Comparison of ENCODE assay signal across 11 cellular contexts in genomic region chr4:4694296-4694772, GRCh38.
DNase-seq lines count a peak whose midpoint lies in the region; ATAC-seq, FAIRE-seq and TF ChIP-seq lines count a peak whose summit lies in the region.
"Had no signal": no experiment of that assay in that cellular context is flagged by ENCODE, and none has a peak within 500 bp of the region (broad histone marks: within the 10 kb centered on the region; RNA-seq: fewer than 3 reads in every experiment).

No MANE protein-coding gene starts in this region.

- H3K56ac ChIP-seq in H1 (replicated peaks; ENCODE audit: insufficient read length, low read depth, low read length), result no peak overlapping the region

- H2AK5ac ChIP-seq in H1 (ENCODE audit: low read depth, low read length), result no peak overlapping the region

- TF ChIP-seq EP300 in H1 (IDR thresholded peaks at IDR 0.05; ENCODE audit: borderline replicate concordance in 1 of 2, low read depth in 2 of 2, low read length in 2 of 2), result no peak

- H3K23me2 ChIP-seq in H1 (ENCODE audit: low read depth, low read length), result peaks cover 3% of the 10 kb centered on the region; the same call in 1 of the 2 replicates

- WGBS in H1 (ENCODE audit: extremely low coverage in 1 of 2, insufficient coverage in 1 of 2, insufficient read length in 1 of 2, insufficient replicate concordance in 2 of 2, low coverage in 1 of 2, low lambda C conversion rate in 2 of 2, missing lambda C conversion rate in 1 of 2), 2 experiments, result 57% methylated on average over 5 of the region's 5 CpGs; no CpG with 5 or more reads in 1 of the 2 experiments

- intact Hi-C loops in activated CD4-positive, alpha-beta memory T cell treated with anti-CD3 and anti-CD28 coated beads for 36 hours (cut with micrococcal nuclease), result no loop called here

- peaks cover 0 to 3% (median 2%) of the 10 kb centered on the region in 4 experiments; a peak in 1 of 7 replicates for H3K27me3 ChIP-seq in H1 (replicated peaks in 1 of 4; ENCODE audit: control insufficient read depth in 3 of 4, extremely low read depth in 1 of 4, insufficient read depth in 3 of 4, low read length in 3 of 4)

- no peaks in the 10 kb centered on the region for H3K79me2 ChIP-seq in H1 (ENCODE audit: control insufficient read depth in 1 of 2, insufficient read depth in 2 of 2, low read length in 2 of 2)

- no peak overlapping the region for H4K5ac ChIP-seq in H1 (ENCODE audit: insufficient read length, low read depth, low read length)

- H4K20me1 ChIP-seq in H1 (replicated peaks in 1 of 2; ENCODE audit: control insufficient read depth in 1 of 2, insufficient read depth in 2 of 2, low read length in 2 of 2), result peaks cover 0 to 2% of the 10 kb centered on the region in 2 experiments

- H3K27me3 Mint-ChIP-seq in neural crest cell (ENCODE audit: low read depth), result no peaks in the 10 kb centered on the region
- no peaks in the 10 kb centered on the region for H3K27me3 Mint-ChIP-seq in activated CD4-positive, alpha-beta memory T cell treated with anti-CD3 and anti-CD28 coated beads for 36 hours
- H3K27me3 Mint-ChIP-seq in activated CD8-positive, alpha-beta memory T cell treated with anti-CD3 and anti-CD28 coated beads, Interleukin-2, amount 10 ng/mL, durations not matched to agents 7 days and 5 days, result peaks cover 2% of the 10 kb centered on the region
- H3K27me3 Mint-ChIP-seq: T-cell had no signal

- H4K8ac ChIP-seq in H1 (ENCODE audit: extremely low read depth, insufficient read depth, low read length), result no peak overlapping the region; the same call in 1 of the 2 replicates

- H3K79me1 ChIP-seq in H1 (ENCODE audit: low read depth, low read length), result no peaks in the 10 kb centered on the region

- no peak overlapping the region; the same call in 1 of the 2 replicates for H2BK20ac ChIP-seq in H1 (ENCODE audit: low read length)

- POLR2A ChIA-PET in H1 (lab: Charles Lee; ENCODE audit: partially characterized antibody), result interaction anchor here (1.2 kb wide), 1 partner anchor 19 kb away, joined by 3 read pairs; no protein-coding TSS in a partner anchor
- POLR2A ChIA-PET in activated CD4-positive, alpha-beta memory T cell treated with anti-CD3 and anti-CD28 coated beads for 36 hours (lab: Charles Lee), result no interaction called here

- H3K23ac ChIP-seq in H1 (ENCODE audit: insufficient read length), result no peak overlapping the region

- peak overlapping the region in 1 of 2 experiments; percentile 8; a peak in 1 of 4 replicates for H3K4me2 ChIP-seq in H1 (ENCODE audit: insufficient read depth in 1 of 2, low read depth in 2 of 2, low read length in 2 of 2)

- no peak overlapping the region for H3K4ac ChIP-seq in H1 (replicated peaks; ENCODE audit: insufficient read length, low read depth, low read length)

- no peaks in the 10 kb centered on the region for H3K9me3 Mint-ChIP-seq in neural crest cell
- H3K9me3 Mint-ChIP-seq in activated CD4-positive, alpha-beta memory T cell treated with anti-CD3 and anti-CD28 coated beads for 36 hours, result peaks cover 9% of the 10 kb centered on the region
- H3K9me3 Mint-ChIP-seq in activated CD8-positive, alpha-beta memory T cell treated with anti-CD3 and anti-CD28 coated beads, Interleukin-2, amount 10 ng/mL, durations not matched to agents 7 days and 5 days (ENCODE audit: low read depth), result no peaks in the 10 kb centered on the region

- H3K9ac ChIP-seq in H1 (replicated peaks in 1 of 4; ENCODE audit: extremely low read depth in 1 of 4, low read depth in 3 of 4, low read length in 3 of 4), result no peak overlapping the region

- no peak overlapping the region for H3K14ac ChIP-seq in H1 (ENCODE audit: insufficient read length)

- no peak for TF ChIP-seq POLR2A in NB4 (IDR thresholded peaks at IDR 0.05; ENCODE audit: extremely low read depth, insufficient read length)
- TF ChIP-seq POLR2A in H1 (IDR thresholded peaks at IDR 0.05; ENCODE audit: control extremely low read depth in 1 of 2, low read depth in 2 of 2, low read length in 2 of 2), result no peak

- FAIRE-seq in H1 (lab: Jason Lieb, UNC), result peak; percentile 42

- H3K9me3 ChIP-seq in H1 (ENCODE audit: insufficient read depth in 2 of 2, low read depth in 1 of 2, low read length in 1 of 2), result no peaks in the 10 kb centered on the region

- no peak overlapping the region; the same call in 1 of the 2 replicates for H2BK15ac ChIP-seq in H1 (ENCODE audit: low read length)

- no peak overlapping the region for H3K18ac ChIP-seq in H1 (ENCODE audit: extremely low read depth, low read length)

- H2BK5ac ChIP-seq in H1 (ENCODE audit: low read depth, low read length), result no peak overlapping the region

- ATAC-seq in activated CD8-positive, alpha-beta memory T cell treated with anti-CD3 and anti-CD28 coated beads, Interleukin-2, amount 10 ng/mL, durations not matched to agents 7 days and 5 days, result no peak
- ATAC-seq in GM19463 (IDR thresholded peaks at IDR 0.05; ENCODE audit: unreplicated experiment), result no peak
- ATAC-seq: T-cell had no signal

- TF ChIP-seq CTCF in NB4 (IDR thresholded peaks at IDR 0.05; ENCODE audit: low read depth, low read length), result peak; percentile 31
- peak; percentile 46 to 71 (median 51); a peak in 3 of 4 replicates for TF ChIP-seq CTCF in H1 (IDR thresholded peaks at IDR 0.05; ENCODE audit: control extremely low read depth in 1 of 3, insufficient read depth in 1 of 3, low read depth in 1 of 3, low read length in 3 of 3)
- peak; percentile 39 for TF ChIP-seq CTCF in neural crest cell (conservative IDR thresholded peaks at IDR 0.05)

- H3K4me3 ChIP-seq in NB4 (ENCODE audit: low read depth, low read length), result no peak overlapping the region
- no peak overlapping the region for H3K4me3 ChIP-seq in H1 (ENCODE audit: extremely low read depth in 1 of 4, insufficient read depth in 2 of 4, low read depth in 3 of 4, low read length in 4 of 4)
- H3K4me3 ChIP-seq: lung had no signal

- no peak overlapping the region for H3K27ac Mint-ChIP-seq in neural crest cell (ENCODE audit: unreplicated experiment)
- H3K27ac Mint-ChIP-seq in activated CD4-positive, alpha-beta memory T cell treated with anti-CD3 and anti-CD28 coated beads for 36 hours, result no peak overlapping the region
- no peak overlapping the region for H3K27ac Mint-ChIP-seq in activated CD8-positive, alpha-beta memory T cell treated with anti-CD3 and anti-CD28 coated beads, Interleukin-2, amount 10 ng/mL, durations not matched to agents 7 days and 5 days
- H3K27ac Mint-ChIP-seq: T-cell had no signal

- peak; percentile 31 to 52 for TF ChIP-seq RAD21 in H1 (IDR thresholded peaks at IDR 0.05 in 1 of 2, conservative IDR thresholded peaks at IDR 0.05 in 1 of 2; ENCODE audit: low read depth in 2 of 2, low read length in 2 of 2)

- peaks cover 4% of the 10 kb centered on the region for H3K36me3 Mint-ChIP-seq in neural crest cell (ENCODE audit: low read depth)
- H3K36me3 Mint-ChIP-seq in activated CD4-positive, alpha-beta memory T cell treated with anti-CD3 and anti-CD28 coated beads for 36 hours, result peaks cover 15% of the 10 kb centered on the region
- peaks cover 3% of the 10 kb centered on the region for H3K36me3 Mint-ChIP-seq in activated CD8-positive, alpha-beta memory T cell treated with anti-CD3 and anti-CD28 coated beads, Interleukin-2, amount 10 ng/mL, durations not matched to agents 7 days and 5 days

- H3K4me1 Mint-ChIP-seq in neural crest cell, result peaks cover 7% of the 10 kb centered on the region
- peaks cover 9% of the 10 kb centered on the region for H3K4me1 Mint-ChIP-seq in activated CD4-positive, alpha-beta memory T cell treated with anti-CD3 and anti-CD28 coated beads for 36 hours (ENCODE audit: low read depth)
- H3K4me1 Mint-ChIP-seq in activated CD8-positive, alpha-beta memory T cell treated with anti-CD3 and anti-CD28 coated beads, Interleukin-2, amount 10 ng/mL, durations not matched to agents 7 days and 5 days, result peaks cover 23% of the 10 kb centered on the region
- H3K4me1 Mint-ChIP-seq: T-cell had no signal

- peak; percentile 42 for DNase-seq in ELR (ENCODE audit: low read depth)
- DNase-seq in NB4 (ENCODE audit: low read depth), result peak; percentile 44
- DNase-seq in H1 (ENCODE audit: low read depth in 1 of 2, low spot score in 2 of 2), result peak; percentile 21 to 61
- DNase-seq in neural crest cell (ENCODE audit: low read depth, low spot score), result no peak
- no peak for DNase-seq in stimulated activated naive CD4-positive, alpha-beta T cell treated with Interleukin-2 at 50 U/mL for 16 hours (lab: John Stamatoyannopoulos, UW)
- no peak for DNase-seq in activated CD4-positive, alpha-beta memory T cell treated with anti-CD3 and anti-CD28 coated beads for 36 hours
- DNase-seq in activated CD8-positive, alpha-beta memory T cell treated with anti-CD3 and anti-CD28 coated beads, Interleukin-2, amount 10 ng/mL, durations not matched to agents 7 days and 5 days, result no peak
- DNase-seq: amniotic stem cell, T-cell had no signal

- no peak overlapping the region for H2BK120ac ChIP-seq in H1 (replicated peaks; ENCODE audit: low read depth, low read length)

- no peak overlapping the region for H2AFZ ChIP-seq in H1 (ENCODE audit: low read length)

- CTCF ChIA-PET in H1 (lab: Charles Lee; ENCODE audit: partially characterized antibody), result interaction anchor here (0.5 to 3.6 kb wide), 25 partner anchors 9 to 207 kb away, joined by 3 to 32 read pairs (median 4); no protein-coding TSS in a partner anchor
- CTCF ChIA-PET in activated CD4-positive, alpha-beta memory T cell treated with anti-CD3 and anti-CD28 coated beads for 36 hours (lab: Charles Lee), result no interaction called here
- CTCF ChIA-PET in activated CD8-positive, alpha-beta memory T cell treated with anti-CD3 and anti-CD28 coated beads, Interleukin-2, amount 10 ng/mL, durations not matched to agents 7 days and 5 days (lab: Charles Lee), result no interaction called here

- H3K4me3 Mint-ChIP-seq in neural crest cell, result no peak overlapping the region
- no peak overlapping the region for H3K4me3 Mint-ChIP-seq in activated CD4-positive, alpha-beta memory T cell treated with anti-CD3 and anti-CD28 coated beads for 36 hours
- H3K4me3 Mint-ChIP-seq in activated CD8-positive, alpha-beta memory T cell treated with anti-CD3 and anti-CD28 coated beads, Interleukin-2, amount 10 ng/mL, durations not matched to agents 7 days and 5 days, result no peak overlapping the region
- H3K4me3 Mint-ChIP-seq: T-cell had no signal

- no peak overlapping the region for H2BK12ac ChIP-seq in H1 (ENCODE audit: low read depth, low read length)

- no peak overlapping the region for H3K27ac ChIP-seq in H1 (ENCODE audit: low read depth, low read length)

- H3K36me3 ChIP-seq in H1 (ENCODE audit: control insufficient read depth in 2 of 4, insufficient read depth in 4 of 4, low read length in 3 of 4), result no peaks in the 10 kb centered on the region

- peaks cover 3 to 9% (median 6%) of the 10 kb centered on the region in 4 experiments; a peak in 5 of 7 replicates for H3K4me1 ChIP-seq in H1 (replicated peaks in 1 of 4; ENCODE audit: control insufficient read depth in 3 of 4, insufficient read depth in 4 of 4, low read length in 3 of 4)

- H4K91ac ChIP-seq in H1 (replicated peaks; ENCODE audit: insufficient read length, low read length), result no peak overlapping the region

TF ChIP-seq in H1, 55 proteins besides CTCF, POLR2A, EP300 and RAD21 (continues in another document):
- peak; percentile 71 for TF ChIP-seq NANOG (IDR thresholded peaks at IDR 0.05; ENCODE audit: insufficient read depth, low read depth, low read length, poor library complexity, severe bottlenecking)
- TF ChIP-seq KDM5A (IDR thresholded peaks at IDR 0.05; ENCODE audit: low read length), result no peak
- TF ChIP-seq RBBP5 (IDR thresholded peaks at IDR 0.05; ENCODE audit: borderline replicate concordance, low read depth, low read length), result no peak
- TF ChIP-seq MAFK (IDR thresholded peaks at IDR 0.05; ENCODE audit: low read depth, low read length), result peak; percentile 98

Comparison
In these comparisons a context has a peak if more than half of its experiments do, and no peak if none do; other contexts are left out.
1. DNase-seq: peak in ELR (single experiment), NB4 (single experiment) and H1 (2 of 2); none in neural crest cell (single experiment), stimulated activated naive CD4-positive, alpha-beta T cell treated with Interleukin-2 at 50 U/mL for 16 hours (single experiment), activated CD4-positive, alpha-beta memory T cell treated with anti-CD3 and anti-CD28 coated beads for 36 hours (single experiment) and activated CD8-positive, alpha-beta memory T cell treated with anti-CD3 and anti-CD28 coated beads, Interleukin-2, amount 10 ng/mL, durations not matched to agents 7 days and 5 days (single experiment).
2. Peak in every context shown above with its lines, with median percentiles within 50 percentile points of each other: CTCF ChIP-seq.